Comparison of ENCODE assay signal across 23 cellular contexts in the genomic region with DNA sequence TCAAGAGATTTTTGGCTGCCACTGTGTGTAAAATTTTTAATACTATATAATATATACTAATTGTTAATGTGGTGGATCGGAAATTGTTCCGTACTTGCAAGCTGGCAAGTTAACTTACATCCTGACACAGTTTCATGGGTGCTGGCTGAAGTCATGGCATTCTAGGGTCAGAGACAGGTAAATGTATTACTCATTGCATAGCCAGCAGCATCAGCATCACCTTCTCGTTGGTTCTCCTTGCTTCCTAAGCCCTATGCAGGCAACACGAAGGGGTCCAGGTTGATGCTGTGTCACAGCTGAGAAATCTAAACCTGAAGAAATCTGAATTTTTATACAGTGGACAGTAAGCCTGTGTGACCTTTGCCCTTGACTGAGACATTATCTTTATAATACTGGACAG.
DNase-seq lines count a peak whose midpoint lies in the region; ATAC-seq, FAIRE-seq and TF ChIP-seq lines count a peak whose summit lies in the region.
"Had no signal": no experiment of that assay in that cellular context is flagged by ENCODE, and none has a peak within 500 bp of the region (broad histone marks: within the 10 kb centered on the region; RNA-seq: fewer than 3 reads in every experiment).

No MANE protein-coding gene starts in this region.

- in situ Hi-C loops in HepG2 (cut with HindIII; ENCODE audit: extremely low pct_ligation_motif_present, low pct_unique_long_range_greater_than_20kb) = no loop called here

- H4K20me1 ChIP-seq in HepG2 (ENCODE audit: insufficient read depth, low read length) = no peaks in the 10 kb centered on the region

- H3K9me3 ChIP-seq in right lobe of liver (no peaks in the 10 kb centered on the region), HepG2 (ENCODE audit: low read length) (no peaks in the 10 kb centered on the region), esophagus muscularis mucosa (no peaks in the 10 kb centered on the region), mucosa of descending colon (no peaks in the 10 kb centered on the region)
- H3K9me3 ChIP-seq: MG63, SJCRH30 had no signal

- H3K27me3 ChIP-seq in right lobe of liver = no peaks in the 10 kb centered on the region
- H3K27me3 ChIP-seq in HepG2 (ENCODE audit: control insufficient read depth in 1 of 2, insufficient read depth in 2 of 2, low read length in 2 of 2) = no peaks in the 10 kb centered on the region
- no peaks in the 10 kb centered on the region for H3K27me3 ChIP-seq in esophagus muscularis mucosa
- H3K27me3 ChIP-seq: BLaER1 treated with 17β-estradiol and CSF1 and Interleukin-3, amounts not matched to agents 10 nM and 100 nM; MG63; SJCRH30 had no signal

- H3K9ac ChIP-seq in HepG2 (ENCODE audit: insufficient read depth, low read depth, low read length) = no peak overlapping the region
- H3K9ac ChIP-seq: BLaER1 treated with 17β-estradiol and CSF1 and Interleukin-3, amounts not matched to agents 10 nM and 100 nM had no signal

- FAIRE-seq in HepG2 (lab: Jason Lieb, UNC) = no peak
- FAIRE-seq: D721Med, GM18507, H54 had no signal

- POLR2A ChIA-PET in HepG2 (lab: Yijun Ruan, JAX) = no interaction called here

- TF ChIP-seq POLR2A in right lobe of liver (IDR thresholded peaks at IDR 0.05) (no peak), HepG2 (IDR thresholded peaks at IDR 0.05; ENCODE audit: insufficient read depth in 1 of 2, low read depth in 2 of 2, low read length in 2 of 2) (no peak), esophagus muscularis mucosa (IDR thresholded peaks at IDR 0.05; ENCODE audit: low read depth) (no peak)

- no peak for TF ChIP-seq RAD21 in HepG2 (CRISPR knock-in tag; IDR thresholded peaks at IDR 0.05)

- H3K79me2 ChIP-seq in HepG2 (ENCODE audit: insufficient read depth, low read length) = no peaks in the 10 kb centered on the region

- H3K4me2 ChIP-seq in HepG2 (ENCODE audit: low read depth, low read length) = no peak overlapping the region
- H3K4me2 ChIP-seq: PC-9 had no signal

- 79% methylated on average over 4 of the region's 4 CpGs for WGBS in right lobe of liver (ENCODE audit: insufficient coverage, low coverage, low lambda C conversion rate, missing lambda C conversion rate)
- WGBS in HepG2 (ENCODE audit: low lambda C conversion rate) = 91% methylated on average over 4 of the region's 4 CpGs
- 76% methylated on average over 4 of the region's 4 CpGs for WGBS in esophagus muscularis mucosa

- intact Hi-C loops in right lobe of liver (cut with DNase I) = no loop called here
- intact Hi-C loops in HepG2 (cut with micrococcal nuclease; ENCODE audit: unreplicated experiment) = no loop called here
- intact Hi-C loops in esophagus muscularis mucosa (cut with DNase I) = no loop called here
- intact Hi-C loops in mucosa of descending colon (cut with DNase I, micrococcal nuclease) = no loop called here

- peak; percentile 20 to 43 (median 26) for ATAC-seq in right lobe of liver
- ATAC-seq in HepG2 = no peak
- ATAC-seq in mucosa of descending colon = peak; percentile 24

- peak overlapping the region in 2 of 3 donors; percentile 46 to 69 for H3K27ac ChIP-seq in right lobe of liver
- no peak overlapping the region for H3K27ac ChIP-seq in HepG2 (ENCODE audit: extremely low read length, insufficient read depth, low read length)
- peak overlapping the region in 3 of 4 donors; percentile 15 to 47 (median 21) for H3K27ac ChIP-seq in esophagus muscularis mucosa (replicated peaks in 1 of 4)
- H3K27ac ChIP-seq: BLaER1 treated with 17β-estradiol and CSF1 and Interleukin-3, amounts not matched to agents 10 nM and 100 nM; PC-9; SJCRH30 had no signal

- no peak for DNase-seq in right lobe of liver
- DNase-seq in HepG2 (ENCODE audit: low spot score) = no peak
- no peak for DNase-seq in esophagus muscularis mucosa (ENCODE audit: extremely low spot score)
- DNase-seq in mucosa of descending colon = no peak
- no peak for DNase-seq in OCI-M1 (lab: John Stamatoyannopoulos, UW)
- no peak for DNase-seq in UCSD-AML1 (lab: John Stamatoyannopoulos, UW; ENCODE audit: unreplicated experiment)
- no peak for DNase-seq in activated CD8-positive, alpha-beta memory T cell treated with anti-CD3 and anti-CD28 coated beads, Interleukin-2, amount 50 U/mL, for 48 hours
- DNase-seq: CD4-positive, alpha-beta T cell; KBM-7; MG63; NCI-H1105 treated with DMSO at 0.1 percent for 48 hours; NCI-H146; NCI-H1930; NCI-H446; NCI-H526; NCI-H82; NK-92 treated with Interleukin-12 subunit alpha and Interleukin-12 subunit beta, amount 100 ng/mL, for 24 hours; PC-9; SJCRH30 had no signal

- H3K36me3 ChIP-seq in right lobe of liver (no peaks in the 10 kb centered on the region), HepG2 (replicated peaks in 1 of 2; ENCODE audit: control insufficient read depth in 1 of 2, insufficient read depth in 2 of 2, low read length in 2 of 2) (no peaks in the 10 kb centered on the region), esophagus muscularis mucosa (peaks cover 0 to 3% (median 0%) of the 10 kb centered on the region in 4 donors), mucosa of descending colon (ENCODE audit: low read depth) (no peaks in the 10 kb centered on the region)
- H3K36me3 ChIP-seq: MG63 had no signal

- H3K4me3 ChIP-seq in right lobe of liver (no peak overlapping the region), HepG2 (replicated peaks in 1 of 3; ENCODE audit: insufficient read depth in 1 of 3, low read depth in 2 of 3, low read length in 3 of 3) (no peak overlapping the region), esophagus muscularis mucosa (no peak overlapping the region), mucosa of descending colon (no peak overlapping the region)
- H3K4me3 ChIP-seq: BLaER1 treated with 17β-estradiol and CSF1 and Interleukin-3, amounts not matched to agents 10 nM and 100 nM; MG63; PC-9; SJCRH30 had no signal

- TF ChIP-seq CTCF in right lobe of liver (IDR thresholded peaks at IDR 0.05) (no peak), HepG2 (CRISPR knock-in tag; IDR thresholded peaks at IDR 0.05) (no peak), esophagus muscularis mucosa (IDR thresholded peaks at IDR 0.05) (no peak), mucosa of descending colon (IDR thresholded peaks at IDR 0.05) (no peak)

- no peak overlapping the region for H2AFZ ChIP-seq in HepG2 (ENCODE audit: low read length)
- H2AFZ ChIP-seq: PC-9 had no signal

- no TSS peak for BruUV-seq in HepG2 (replicated peaks; lab: Mats Ljungman, UMichigan)

- CTCF ChIA-PET in HepG2 (lab: Yijun Ruan, JAX; ENCODE audit: low intra/inter-chr PET ratio, low total read pairs) = no interaction called here

- TF ChIP-seq EP300 in HepG2 (IDR thresholded peaks at IDR 0.05; ENCODE audit: low read depth in 2 of 2, low read length in 2 of 2) = no peak
- TF ChIP-seq EP300 in HepG2 (CRISPR knock-in tag; IDR thresholded peaks at IDR 0.05; ENCODE audit: borderline replicate concordance) = no peak
- TF ChIP-seq EP300 in esophagus muscularis mucosa (IDR thresholded peaks at IDR 0.05) = no peak

- H3K4me1 ChIP-seq in right lobe of liver = peaks cover 0 to 20% (median 5%) of the 10 kb centered on the region in 4 donors
- H3K4me1 ChIP-seq in HepG2 (ENCODE audit: insufficient read depth, low read length) = peaks cover 15% of the 10 kb centered on the region
- peaks cover 38 to 88% (median 80%) of the 10 kb centered on the region in 4 donors for H3K4me1 ChIP-seq in esophagus muscularis mucosa
- H3K4me1 ChIP-seq in mucosa of descending colon (ENCODE audit: low read depth) = peaks cover 16% of the 10 kb centered on the region
- H3K4me1 ChIP-seq: SJCRH30 had no signal

TF ChIP-seq in HepG2, 621 proteins besides CTCF, POLR2A, EP300 and RAD21:
- TF ChIP-seq KLF16 (CRISPR knock-in tag; IDR thresholded peaks at IDR 0.05) (no peak), KMT2B (CRISPR knock-in tag; IDR thresholded peaks at IDR 0.05) (no peak), ZNF460 (CRISPR knock-in tag; IDR thresholded peaks at IDR 0.05; ENCODE audit: borderline replicate concordance) (no peak), PCBP1 (IDR thresholded peaks at IDR 0.05; ENCODE audit: borderline replicate concordance, low read depth, low read length) (no peak), CEBPB (IDR thresholded peaks at IDR 0.05; ENCODE audit: borderline replicate concordance, low read depth, low read length) (no peak), RAD51 (IDR thresholded peaks at IDR 0.05; ENCODE audit: borderline replicate concordance) (no peak)
